ENCODE assay signal across 8 cellular contexts in genomic region chr10:21953585-21954057, GRCh38. TPM values are rescaled to one million over a fixed set of nuclear protein-coding genes. Genes with fewer than 3 reads are reported as not detected.
A peak's percentile ranks its signal among the peaks of the same experiment; 100 is the strongest.
DNase-seq lines count a peak whose midpoint lies in the region; ATAC-seq, FAIRE-seq and TF ChIP-seq lines count a peak whose summit lies in the region.

No MANE protein-coding gene starts in this region.

- H3K4me1 ChIP-seq in Panc1 (ENCODE audit: control insufficient read depth, insufficient read depth, low read length) (no peaks in the 10 kb centered on the region; the same call in 1 of the 2 replicates), thyroid gland (peaks cover 0 to 3% of the 10 kb centered on the region in 2 donors)

- H3K4me3 ChIP-seq in GM12865 (ENCODE audit: low read depth, low read length) (no peak overlapping the region), Panc1 (ENCODE audit: low read depth in 2 of 2, low read length in 2 of 2) (no peak overlapping the region), thyroid gland (replicated peaks in 1 of 3) (no peak overlapping the region)

- POLR2A ChIA-PET in Panc1 (lab: Charles Lee), result interaction anchor here (0.6 kb wide), 1 partner anchor 402 kb away, joined by 13 read pairs; no protein-coding TSS in a partner anchor

- H3K9me3 Mint-ChIP-seq in osteocyte (ENCODE audit: unreplicated experiment), result no peaks in the 10 kb centered on the region

- CTCF ChIA-PET in Panc1 (lab: Charles Lee), result interaction anchor here (0.7 kb wide), 1 partner anchor 1099 kb away, joined by 4 read pairs; no protein-coding TSS in a partner anchor

- H3K27me3 Mint-ChIP-seq in osteocyte (ENCODE audit: unreplicated experiment), result no peaks in the 10 kb centered on the region

- TF ChIP-seq CTCF in GM12865 (IDR thresholded peaks at IDR 0.05; ENCODE audit: insufficient read depth, low read depth, low read length, missing control alignments), result peak; percentile 35
- TF ChIP-seq CTCF in Panc1 (IDR thresholded peaks at IDR 0.05), result peak; percentile 52; the same call in 1 of the 2 replicates
- TF ChIP-seq CTCF in osteocyte (IDR thresholded peaks at IDR 0.05), result peak; percentile 60
- no peak for TF ChIP-seq CTCF in omental fat pad (IDR thresholded peaks at IDR 0.05)
- peak in 3 of 6 experiments; percentile 32 to 65 (median 47) for TF ChIP-seq CTCF in thyroid gland (IDR thresholded peaks at IDR 0.05)

- no peaks in the 10 kb centered on the region for H3K36me3 Mint-ChIP-seq in osteocyte (ENCODE audit: unreplicated experiment)

- H3K27ac Mint-ChIP-seq in osteocyte (ENCODE audit: unreplicated experiment), result no peak overlapping the region

- WGBS in thyroid gland, 2 donors, result 2 to 7% methylated on average over 1 of the region's 1 CpG

- peak; percentile 56 for DNase-seq in GM12865 (ENCODE audit: low read depth)
- DNase-seq in HT1080 (ENCODE audit: low read depth), result peak; percentile 46
- DNase-seq in Panc1 (ENCODE audit: low read depth, low spot score), result no peak
- peak; percentile 34 for DNase-seq in epithelial cell of prostate (ENCODE audit: low read depth, low spot score)
- no peak for DNase-seq in osteocyte (ENCODE audit: extremely low spot score, unreplicated experiment)
- no peak for DNase-seq in omental fat pad (ENCODE audit: low spot score)
- DNase-seq in thyroid gland, result no peak

- no peaks in the 10 kb centered on the region for H3K4me1 Mint-ChIP-seq in osteocyte (ENCODE audit: unreplicated experiment)

- H3K36me3 ChIP-seq in Panc1 (ENCODE audit: control insufficient read depth, insufficient read depth, low read length) (no peaks in the 10 kb centered on the region), thyroid gland (no peaks in the 10 kb centered on the region)

- no peaks in the 10 kb centered on the region for H3K27me3 ChIP-seq in Panc1 (ENCODE audit: control insufficient read depth, insufficient read depth, low read length)
- H3K27me3 ChIP-seq in thyroid gland, result no peaks in the 10 kb centered on the region

- H3K27ac ChIP-seq in Panc1 (ENCODE audit: low read length) (no peak overlapping the region), epithelial cell of prostate (no peak overlapping the region), thyroid gland (no peak overlapping the region)

- intact Hi-C loops in Panc1 (cut with micrococcal nuclease; ENCODE audit: unreplicated experiment) (loop anchor here (10.0 kb wide), 2 partner anchors 209 to 459 kb away; no protein-coding TSS in a partner anchor), thyroid gland (cut with DNase I) (loop anchor here (10.0 kb wide), 1 partner anchor 449 kb away; no protein-coding TSS in a partner anchor)

- BruUV-seq in Panc1 (replicated peaks; lab: Mats Ljungman, UMichigan), result no TSS peak

- H3K9me3 ChIP-seq in Panc1 (ENCODE audit: control insufficient read depth, insufficient read depth, low read depth, low read length), result no peaks in the 10 kb centered on the region
- no peaks in the 10 kb centered on the region for H3K9me3 ChIP-seq in thyroid gland

- TF ChIP-seq POLR2A in thyroid gland (IDR thresholded peaks at IDR 0.05), result no peak

- no peak overlapping the region for H3K4me3 Mint-ChIP-seq in osteocyte (ENCODE audit: unreplicated experiment)

- ATAC-seq in Panc1 (no peak), omental fat pad (ENCODE audit: low FRiP score) (no peak)

- in situ Hi-C loops in Panc1 (cut with HindIII; ENCODE audit: low pct_unique_long_range_greater_than_20kb, low sequenced_read_pairs), result no loop called here

- peak; percentile 94 for FAIRE-seq in A204.1 (lab: Jason Lieb, UNC)

RNA-seq across cellular contexts. Expression of gene DNAJC1, which starts 49.9 kb away (rescaled TPM):
- total RNA-seq in HT1080 (2014; rRNA removed; shearing (Covaris generic)), result 21.8 and 23.0 TPM in 2 replicates
- 28.7 and 37.9 TPM in 2 replicates for polyA plus RNA-seq in HT1080 (2015; cell fraction: cytosol; rRNA removed)
- polyA plus RNA-seq in HT1080 (2015; cell fraction: nucleus; rRNA removed), result 32.9 and 59.8 TPM in 2 replicates
- total RNA-seq in Panc1 (2021; ENCODE audit: unreplicated experiment) (12.9 TPM), osteocyte (36.4 and 38.4 TPM in 2 replicates), omental fat pad (100 to 1,000 TPM in 1 of 4 donors, 10 to 100 TPM in 3; 69.5 to 119 (median 89.8) TPM), thyroid gland (100 to 1,000 TPM in 2 of 4 donors, 10 to 100 TPM in 2; 73.4 to 157 (median 95.6) TPM)
- polyA plus RNA-seq in Panc1 (2012; ENCODE audit: insufficient read length), result 7.6 TPM

Comparison
In these comparisons a context has a peak if more than half of its experiments do, and no peak if none do; other contexts are left out.
1. DNase-seq: peak in GM12865 (single experiment), HT1080 (single experiment) and epithelial cell of prostate (single experiment); none in Panc1 (single experiment), osteocyte (single experiment), omental fat pad (single experiment) and thyroid gland (0 of 2).
2. CTCF ChIP-seq: peak in GM12865 (single experiment), Panc1 (single experiment) and osteocyte (single experiment); none in omental fat pad (0 of 3).